ENCODE assay signal across 1 cellular context in genomic region chr21:44939532-44940115, GRCh38.
TF ChIP-seq lines count a peak whose summit lies in the region.

TSS of gene SLX9 (plus strand) at chr21:44940029. CDS start at chr21:44940058, 29 bp downstream.

TF ChIP-seq in HepG2, 621 proteins besides CTCF, POLR2A, EP300 and RAD21 (continued from another document and continues in another):
- TF ChIP-seq THAP7 (CRISPR knock-in tag; IDR thresholded peaks at IDR 0.05) (no peak), ELK4 (CRISPR knock-in tag; IDR thresholded peaks at IDR 0.05; ENCODE audit: borderline replicate concordance) (no peak), PREB (CRISPR knock-in tag; IDR thresholded peaks at IDR 0.05) (no peak), SAFB2 (CRISPR knock-in tag; IDR thresholded peaks at IDR 0.05; ENCODE audit: borderline replicate concordance, low read depth) (no peak; the same call in none of the 2 replicates), POGZ (CRISPR knock-in tag; IDR thresholded peaks at IDR 0.05) (peak; percentile 85), ATF4 (CRISPR knock-in tag; IDR thresholded peaks at IDR 0.05) (peak in 1 of 2 experiments; percentile 78; a peak in 2 of 4 replicates), AHDC1 (CRISPR knock-in tag; IDR thresholded peaks at IDR 0.05; ENCODE audit: borderline replicate concordance) (peak; percentile 36; the same call in 1 of the 2 replicates), RBAK (CRISPR knock-in tag; IDR thresholded peaks at IDR 0.05) (no peak), TRIM24 (CRISPR knock-in tag; IDR thresholded peaks at IDR 0.05) (no peak), PRPF4 (IDR thresholded peaks at IDR 0.05; ENCODE audit: low read depth, low read length, poor library complexity, severe bottlenecking) (no peak), CBFB (CRISPR knock-in tag; IDR thresholded peaks at IDR 0.05) (peak; percentile 94), ZNF614 (CRISPR knock-in tag; IDR thresholded peaks at IDR 0.05; ENCODE audit: borderline replicate concordance) (peak; percentile 87), RBM22 (optimal IDR thresholded peaks at IDR 0.05; ENCODE audit: low read length) (peak; percentile 30), MBD4 (IDR thresholded peaks at IDR 0.05; ENCODE audit: borderline replicate concordance, low read length) (no peak), HDAC1 (CRISPR knock-in tag; IDR thresholded peaks at IDR 0.05) (peak; percentile 98), ELF3 (CRISPR knock-in tag; IDR thresholded peaks at IDR 0.05) (peak; percentile 84), SSRP1 (CRISPR knock-in tag; IDR thresholded peaks at IDR 0.05) (no peak), ZNF652 (CRISPR knock-in tag; IDR thresholded peaks at IDR 0.05; ENCODE audit: borderline replicate concordance, low read depth) (no peak), MAZ (IDR thresholded peaks at IDR 0.05; ENCODE audit: borderline replicate concordance, low read depth, low read length) (peak; percentile 95), MAZ (CRISPR knock-in tag; IDR thresholded peaks at IDR 0.05; ENCODE audit: low read depth) (peak; percentile 92; the same call in 1 of the 2 replicates), DR1 (CRISPR knock-in tag; IDR thresholded peaks at IDR 0.05) (0 out of 2 replicates have a peak, but pooled peaks have one; percentile 41), CC2D1A (CRISPR knock-in tag; IDR thresholded peaks at IDR 0.05) (no peak), SP5 (CRISPR knock-in tag; IDR thresholded peaks at IDR 0.05; ENCODE audit: borderline replicate concordance, low read depth) (0 out of 2 replicates have a peak, but pooled peaks have one; percentile 52), ZNF710 (CRISPR knock-in tag; IDR thresholded peaks at IDR 0.05; ENCODE audit: borderline replicate concordance) (peak; percentile 77; the same call in 1 of the 2 replicates), IRX3 (CRISPR knock-in tag; IDR thresholded peaks at IDR 0.05; ENCODE audit: borderline replicate concordance, low read depth) (peak; percentile 59; the same call in 1 of the 2 replicates), ZGPAT (CRISPR knock-in tag; IDR thresholded peaks at IDR 0.05) (peak; percentile 89), MYNN (CRISPR knock-in tag; IDR thresholded peaks at IDR 0.05; ENCODE audit: low read depth) (no peak), MED1 (CRISPR knock-in tag; IDR thresholded peaks at IDR 0.05) (peak; percentile 82), TERF1 (CRISPR knock-in tag; IDR thresholded peaks at IDR 0.05) (no peak; the same call in 1 of the 2 replicates), ZKSCAN5 (CRISPR knock-in tag; IDR thresholded peaks at IDR 0.05) (no peak), ZBTB8A (CRISPR knock-in tag; IDR thresholded peaks at IDR 0.05; ENCODE audit: borderline replicate concordance, low read depth) (no peak), ZSCAN31 (CRISPR knock-in tag; IDR thresholded peaks at IDR 0.05; ENCODE audit: low read depth) (peak; percentile 96), U2AF2 (IDR thresholded peaks at IDR 0.05; ENCODE audit: low read depth, low read length) (no peak), HMG20A (CRISPR knock-in tag; IDR thresholded peaks at IDR 0.05; ENCODE audit: borderline replicate concordance) (peak; percentile 57; the same call in 1 of the 2 replicates), EED (CRISPR knock-in tag; IDR thresholded peaks at IDR 0.05) (0 out of 2 replicates have a peak, but pooled peaks have one; percentile 41), FOXK2 (IDR thresholded peaks at IDR 0.05) (no peak), MAFF (IDR thresholded peaks at IDR 0.05; ENCODE audit: low read depth, low read length) (no peak), CHD2 (IDR thresholded peaks at IDR 0.05; ENCODE audit: low read depth, low read length) (no peak; the same call in 1 of the 2 replicates), ZNF367 (CRISPR knock-in tag; IDR thresholded peaks at IDR 0.05; ENCODE audit: borderline replicate concordance) (no peak), PITX1 (CRISPR knock-in tag; IDR thresholded peaks at IDR 0.05) (peak; percentile 28; the same call in 1 of the 2 replicates), ARID2 (CRISPR knock-in tag; IDR thresholded peaks at IDR 0.05; ENCODE audit: borderline replicate concordance) (no peak), MAF1 (CRISPR knock-in tag; IDR thresholded peaks at IDR 0.05; ENCODE audit: borderline replicate concordance) (no peak), KLF6 (CRISPR knock-in tag; IDR thresholded peaks at IDR 0.05) (peak; percentile 90), MXD3 (CRISPR knock-in tag; IDR thresholded peaks at IDR 0.05) (peak; percentile 93), JARID2 (CRISPR knock-in tag; IDR thresholded peaks at IDR 0.05; ENCODE audit: insufficient replicate concordance) (no peak), ZMYM2 (CRISPR knock-in tag; IDR thresholded peaks at IDR 0.05) (peak; percentile 70; the same call in 1 of the 2 replicates), REL (CRISPR knock-in tag; conservative IDR thresholded peaks at IDR 0.05) (peak; percentile 94), NR1H2 (CRISPR knock-in tag; IDR thresholded peaks at IDR 0.05; ENCODE audit: borderline replicate concordance, low read depth) (no peak), ZNF3 (CRISPR knock-in tag; IDR thresholded peaks at IDR 0.05) (no peak), ZNF598 (CRISPR knock-in tag; IDR thresholded peaks at IDR 0.05; ENCODE audit: borderline replicate concordance) (peak; percentile 11; the same call in 1 of the 2 replicates), SETDB1 (CRISPR knock-in tag; IDR thresholded peaks at IDR 0.05; ENCODE audit: borderline replicate concordance) (no peak), ZNF33B (CRISPR knock-in tag; IDR thresholded peaks at IDR 0.05) (no peak), ZNF549 (CRISPR knock-in tag; IDR thresholded peaks at IDR 0.05) (no peak), ZNF615 (CRISPR knock-in tag; IDR thresholded peaks at IDR 0.05; ENCODE audit: borderline replicate concordance) (peak; percentile 89)
